Comparison of ENCODE assay signal across 1 cellular context in the genomic region with DNA sequence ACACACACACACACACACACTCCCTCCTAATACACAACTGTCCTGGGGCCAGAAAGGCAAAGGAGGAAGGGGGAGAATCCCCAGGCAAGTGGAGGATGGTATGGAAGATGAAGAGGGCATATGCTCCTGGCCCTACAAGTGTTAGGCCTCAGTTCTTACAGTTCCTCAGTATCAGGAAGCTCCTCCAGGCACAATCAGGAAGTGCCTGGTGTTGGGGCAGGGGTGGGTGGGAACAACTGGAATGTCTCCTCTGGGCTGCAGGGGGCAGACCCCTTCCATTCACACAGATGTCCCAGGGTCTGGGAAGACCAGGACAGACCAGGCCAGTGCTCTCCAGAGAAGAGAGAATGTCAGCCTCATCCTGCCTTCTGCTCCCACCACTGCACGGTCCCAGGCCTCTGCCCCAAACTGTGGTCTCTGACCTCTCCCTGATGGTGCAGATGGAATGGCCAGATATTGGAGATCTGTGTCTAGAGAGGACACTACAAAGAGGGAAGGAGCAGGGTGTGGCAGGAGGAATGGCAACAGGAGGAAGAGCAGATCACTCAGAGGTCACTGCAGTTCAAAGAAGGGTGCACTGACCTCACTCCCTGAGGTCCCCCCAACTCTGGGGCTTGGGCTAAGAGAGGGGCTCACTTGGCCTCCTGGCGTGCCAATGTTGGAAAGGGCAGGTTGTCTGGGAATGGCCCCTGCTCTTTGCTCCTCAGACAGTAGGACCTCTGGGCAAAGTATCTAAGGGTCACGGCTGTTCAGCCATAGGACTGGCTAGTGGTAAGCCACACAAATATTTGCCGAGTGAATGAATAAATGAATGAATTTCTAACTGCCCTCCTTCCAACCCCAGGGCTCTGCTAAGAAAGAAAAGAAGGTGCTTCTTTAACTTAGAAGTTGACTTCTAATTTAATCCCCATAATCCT.
TF ChIP-seq lines count a peak whose summit lies in the region.

No MANE protein-coding gene starts in this region.

TF ChIP-seq in HCT116, 20 proteins besides CTCF, POLR2A, EP300 and RAD21:
- no peak for TF ChIP-seq REST (IDR thresholded peaks at IDR 0.05; ENCODE audit: low read depth)
- peak; percentile 4 for TF ChIP-seq TCF7L2 (IDR thresholded peaks at IDR 0.05; ENCODE audit: borderline replicate concordance, extremely low read depth, insufficient read depth, insufficient read length)
- 0 out of 2 replicates have a peak, but pooled peaks have one; percentile 29 for TF ChIP-seq CBX3 (IDR thresholded peaks at IDR 0.05; ENCODE audit: low read depth)
- no peak for TF ChIP-seq ZNF274 (IDR thresholded peaks at IDR 0.05; ENCODE audit: low read depth, low read length)
- no peak for TF ChIP-seq SRF (IDR thresholded peaks at IDR 0.05; ENCODE audit: low read depth)
- peak; percentile 46 for TF ChIP-seq ELF1 (IDR thresholded peaks at IDR 0.05; ENCODE audit: borderline replicate concordance, low read depth)
